In the genomic region with DNA sequence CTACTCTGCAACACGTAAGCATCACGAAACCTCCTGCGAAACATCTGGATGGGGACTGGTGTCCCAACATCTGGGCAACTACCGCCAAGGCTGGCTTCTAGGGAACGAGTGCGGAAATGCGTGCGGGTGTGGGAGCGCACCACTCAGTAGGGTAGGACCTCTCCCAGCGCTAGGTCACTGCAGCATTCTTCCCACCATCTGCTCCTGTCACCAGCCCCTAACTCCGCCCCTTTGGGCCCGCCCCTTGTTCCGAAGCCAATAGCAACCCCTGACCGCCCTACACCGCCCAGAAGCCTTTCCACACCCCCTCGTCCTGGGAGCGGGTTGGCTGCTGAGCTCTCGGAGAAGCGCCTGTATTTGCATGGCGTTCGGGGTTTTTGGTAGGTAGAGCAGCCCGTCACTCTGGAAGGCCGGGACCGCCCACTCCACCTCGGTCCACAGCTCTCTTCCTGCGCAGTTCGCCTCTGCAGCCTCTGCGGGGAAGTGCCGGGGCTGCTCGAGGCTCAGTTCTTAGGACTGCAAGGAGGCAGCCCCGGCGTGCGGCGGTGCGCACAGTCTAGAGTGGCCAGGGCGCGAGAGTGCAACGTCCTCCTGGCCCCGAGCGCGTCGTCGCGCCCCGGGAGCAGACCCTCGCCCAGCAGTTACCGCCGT, we compare ENCODE assay signal across 1 cellular context.
TF ChIP-seq lines count a peak whose summit lies in the region.

TSS of gene HS3ST3B1 (plus strand) at position 454 of the 651 bp plus-strand sequence. CDS start 438 bp downstream, outside the sequence.

TF ChIP-seq in HepG2, 621 proteins besides CTCF, POLR2A, EP300 and RAD21 (continued from another document and continues in another):
- no peak for TF ChIP-seq ZNF17 (CRISPR knock-in tag; IDR thresholded peaks at IDR 0.05)
- TF ChIP-seq ZNF3 (CRISPR knock-in tag; IDR thresholded peaks at IDR 0.05), result no peak
- peak; percentile 59; the same call in 1 of the 2 replicates for TF ChIP-seq ZNF768 (CRISPR knock-in tag; IDR thresholded peaks at IDR 0.05)
- no peak; the same call in 1 of the 2 replicates for TF ChIP-seq SP5 (CRISPR knock-in tag; IDR thresholded peaks at IDR 0.05; ENCODE audit: borderline replicate concordance, low read depth)
- TF ChIP-seq NR2C2 (CRISPR knock-in tag; IDR thresholded peaks at IDR 0.05; ENCODE audit: borderline replicate concordance), result 0 out of 2 replicates have a peak, but pooled peaks have one; percentile 26
- 0 out of 2 replicates have a peak, but pooled peaks have one; percentile 53 for TF ChIP-seq NFAT5 (CRISPR knock-in tag; IDR thresholded peaks at IDR 0.05)
- TF ChIP-seq, protein P1, sequence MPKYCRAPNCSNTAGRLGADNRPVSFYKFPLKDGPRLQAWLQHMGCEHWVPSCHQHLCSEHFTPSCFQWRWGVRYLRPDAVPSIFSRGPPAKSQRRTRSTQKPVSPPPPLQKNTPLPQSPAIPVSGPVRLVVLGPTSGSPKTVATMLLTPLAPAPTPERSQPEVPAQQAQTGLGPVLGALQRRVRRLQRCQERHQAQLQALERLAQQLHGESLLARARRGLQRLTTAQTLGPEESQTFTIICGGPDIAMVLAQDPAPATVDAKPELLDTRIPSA (CRISPR knock-in tag; IDR thresholded peaks at IDR 0.05; ENCODE audit: borderline replicate concordance), result no peak
- no peak for TF ChIP-seq ATF3 (CRISPR knock-in tag; IDR thresholded peaks at IDR 0.05)
- no peak for TF ChIP-seq ZSCAN12 (CRISPR knock-in tag; IDR thresholded peaks at IDR 0.05)
- 0 out of 2 replicates have a peak, but pooled peaks have one; percentile 70 for TF ChIP-seq ZNF766 (CRISPR knock-in tag; IDR thresholded peaks at IDR 0.05; ENCODE audit: borderline replicate concordance)
- no peak for TF ChIP-seq TEAD2 (CRISPR knock-in tag; IDR thresholded peaks at IDR 0.05)
- TF ChIP-seq, protein P2, sequence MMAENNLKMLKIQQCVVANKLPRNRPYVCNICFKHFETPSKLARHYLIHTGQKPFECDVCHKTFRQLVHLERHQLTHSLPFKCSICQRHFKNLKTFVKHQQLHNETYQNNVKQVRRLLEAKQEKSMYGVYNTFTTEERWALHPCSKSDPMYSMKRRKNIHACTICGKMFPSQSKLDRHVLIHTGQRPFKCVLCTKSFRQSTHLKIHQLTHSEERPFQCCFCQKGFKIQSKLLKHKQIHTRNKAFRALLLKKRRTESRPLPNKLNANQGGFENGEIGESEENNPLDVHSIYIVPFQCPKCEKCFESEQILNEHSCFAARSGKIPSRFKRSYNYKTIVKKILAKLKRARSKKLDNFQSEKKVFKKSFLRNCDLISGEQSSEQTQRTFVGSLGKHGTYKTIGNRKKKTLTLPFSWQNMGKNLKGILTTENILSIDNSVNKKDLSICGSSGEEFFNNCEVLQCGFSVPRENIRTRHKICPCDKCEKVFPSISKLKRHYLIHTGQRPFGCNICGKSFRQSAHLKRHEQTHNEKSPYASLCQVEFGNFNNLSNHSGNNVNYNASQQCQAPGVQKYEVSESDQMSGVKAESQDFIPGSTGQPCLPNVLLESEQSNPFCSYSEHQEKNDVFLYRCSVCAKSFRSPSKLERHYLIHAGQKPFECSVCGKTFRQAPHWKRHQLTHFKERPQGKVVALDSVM (CRISPR knock-in tag; IDR thresholded peaks at IDR 0.05), result no peak
- TF ChIP-seq ZNF547 (CRISPR knock-in tag; IDR thresholded peaks at IDR 0.05), result no peak
- TF ChIP-seq SATB2 (CRISPR knock-in tag; IDR thresholded peaks at IDR 0.05), result 0 out of 2 replicates have a peak, but pooled peaks have one; percentile 11
- TF ChIP-seq, protein P3, sequence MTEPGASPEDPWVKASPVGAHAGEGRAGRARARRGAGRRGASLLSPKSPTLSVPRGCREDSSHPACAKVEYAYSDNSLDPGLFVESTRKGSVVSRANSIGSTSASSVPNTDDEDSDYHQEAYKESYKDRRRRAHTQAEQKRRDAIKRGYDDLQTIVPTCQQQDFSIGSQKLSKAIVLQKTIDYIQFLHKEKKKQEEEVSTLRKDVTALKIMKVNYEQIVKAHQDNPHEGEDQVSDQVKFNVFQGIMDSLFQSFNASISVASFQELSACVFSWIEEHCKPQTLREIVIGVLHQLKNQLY (CRISPR knock-in tag; IDR thresholded peaks at IDR 0.05), result no peak
- TF ChIP-seq, protein P4, sequence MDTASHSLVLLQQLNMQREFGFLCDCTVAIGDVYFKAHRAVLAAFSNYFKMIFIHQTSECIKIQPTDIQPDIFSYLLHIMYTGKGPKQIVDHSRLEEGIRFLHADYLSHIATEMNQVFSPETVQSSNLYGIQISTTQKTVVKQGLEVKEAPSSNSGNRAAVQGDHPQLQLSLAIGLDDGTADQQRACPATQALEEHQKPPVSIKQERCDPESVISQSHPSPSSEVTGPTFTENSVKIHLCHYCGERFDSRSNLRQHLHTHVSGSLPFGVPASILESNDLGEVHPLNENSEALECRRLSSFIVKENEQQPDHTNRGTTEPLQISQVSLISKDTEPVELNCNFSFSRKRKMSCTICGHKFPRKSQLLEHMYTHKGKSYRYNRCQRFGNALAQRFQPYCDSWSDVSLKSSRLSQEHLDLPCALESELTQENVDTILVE (CRISPR knock-in tag; IDR thresholded peaks at IDR 0.05), result peak; percentile 59; the same call in 1 of the 2 replicates
- TF ChIP-seq, protein P5, sequence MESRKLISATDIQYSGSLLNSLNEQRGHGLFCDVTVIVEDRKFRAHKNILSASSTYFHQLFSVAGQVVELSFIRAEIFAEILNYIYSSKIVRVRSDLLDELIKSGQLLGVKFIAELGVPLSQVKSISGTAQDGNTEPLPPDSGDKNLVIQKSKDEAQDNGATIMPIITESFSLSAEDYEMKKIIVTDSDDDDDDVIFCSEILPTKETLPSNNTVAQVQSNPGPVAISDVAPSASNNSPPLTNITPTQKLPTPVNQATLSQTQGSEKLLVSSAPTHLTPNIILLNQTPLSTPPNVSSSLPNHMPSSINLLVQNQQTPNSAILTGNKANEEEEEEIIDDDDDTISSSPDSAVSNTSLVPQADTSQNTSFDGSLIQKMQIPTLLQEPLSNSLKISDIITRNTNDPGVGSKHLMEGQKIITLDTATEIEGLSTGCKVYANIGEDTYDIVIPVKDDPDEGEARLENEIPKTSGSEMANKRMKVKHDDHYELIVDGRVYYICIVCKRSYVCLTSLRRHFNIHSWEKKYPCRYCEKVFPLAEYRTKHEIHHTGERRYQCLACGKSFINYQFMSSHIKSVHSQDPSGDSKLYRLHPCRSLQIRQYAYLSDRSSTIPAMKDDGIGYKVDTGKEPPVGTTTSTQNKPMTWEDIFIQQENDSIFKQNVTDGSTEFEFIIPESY (CRISPR knock-in tag; IDR thresholded peaks at IDR 0.05), result no peak
- no peak for TF ChIP-seq ZNF614 (CRISPR knock-in tag; IDR thresholded peaks at IDR 0.05; ENCODE audit: borderline replicate concordance)
- TF ChIP-seq THAP9 (CRISPR knock-in tag; IDR thresholded peaks at IDR 0.05; ENCODE audit: borderline replicate concordance), result peak; percentile 72; the same call in 1 of the 2 replicates
- no peak for TF ChIP-seq MATR3 (CRISPR knock-in tag; IDR thresholded peaks at IDR 0.05)
- peak; percentile 81; the same call in 1 of the 2 replicates for TF ChIP-seq ZNF224 (CRISPR knock-in tag; IDR thresholded peaks at IDR 0.05)
- TF ChIP-seq ZNF839 (CRISPR knock-in tag; IDR thresholded peaks at IDR 0.05; ENCODE audit: borderline replicate concordance), result 0 out of 2 replicates have a peak, but pooled peaks have one; percentile 29
- no peak for TF ChIP-seq ZNF513 (CRISPR knock-in tag; conservative IDR thresholded peaks at IDR 0.05)
- TF ChIP-seq, protein P6, sequence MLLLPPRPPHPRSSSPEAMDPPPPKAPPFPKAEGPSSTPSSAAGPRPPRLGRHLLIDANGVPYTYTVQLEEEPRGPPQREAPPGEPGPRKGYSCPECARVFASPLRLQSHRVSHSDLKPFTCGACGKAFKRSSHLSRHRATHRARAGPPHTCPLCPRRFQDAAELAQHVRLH (CRISPR knock-in tag; IDR thresholded peaks at IDR 0.05; ENCODE audit: borderline replicate concordance, low read depth), result peak; percentile 91; the same call in 1 of the 2 replicates
- TF ChIP-seq ZNF549 (CRISPR knock-in tag; IDR thresholded peaks at IDR 0.05), result no peak
- peak; percentile 73; the same call in 1 of the 2 replicates for TF ChIP-seq ZNF367 (CRISPR knock-in tag; IDR thresholded peaks at IDR 0.05; ENCODE audit: borderline replicate concordance)
- TF ChIP-seq FOXJ3 (CRISPR knock-in tag; IDR thresholded peaks at IDR 0.05; ENCODE audit: borderline replicate concordance), result 0 out of 2 replicates have a peak, but pooled peaks have one; percentile 20
- TF ChIP-seq NFATC3 (CRISPR knock-in tag; IDR thresholded peaks at IDR 0.05), result peak; percentile 78; the same call in 1 of the 2 replicates
- no peak for TF ChIP-seq ZNF639 (CRISPR knock-in tag; conservative IDR thresholded peaks at IDR 0.05)
- no peak for TF ChIP-seq ZNF260 (CRISPR knock-in tag; IDR thresholded peaks at IDR 0.05; ENCODE audit: borderline replicate concordance, low read depth)
- TF ChIP-seq ZNF205 (CRISPR knock-in tag; IDR thresholded peaks at IDR 0.05), result peak; percentile 78
- 0 out of 2 replicates have a peak, but pooled peaks have one; percentile 59 for TF ChIP-seq CREB3 (CRISPR knock-in tag; IDR thresholded peaks at IDR 0.05)
